9 cellular contexts compared by ENCODE assay signal in the genomic region with DNA sequence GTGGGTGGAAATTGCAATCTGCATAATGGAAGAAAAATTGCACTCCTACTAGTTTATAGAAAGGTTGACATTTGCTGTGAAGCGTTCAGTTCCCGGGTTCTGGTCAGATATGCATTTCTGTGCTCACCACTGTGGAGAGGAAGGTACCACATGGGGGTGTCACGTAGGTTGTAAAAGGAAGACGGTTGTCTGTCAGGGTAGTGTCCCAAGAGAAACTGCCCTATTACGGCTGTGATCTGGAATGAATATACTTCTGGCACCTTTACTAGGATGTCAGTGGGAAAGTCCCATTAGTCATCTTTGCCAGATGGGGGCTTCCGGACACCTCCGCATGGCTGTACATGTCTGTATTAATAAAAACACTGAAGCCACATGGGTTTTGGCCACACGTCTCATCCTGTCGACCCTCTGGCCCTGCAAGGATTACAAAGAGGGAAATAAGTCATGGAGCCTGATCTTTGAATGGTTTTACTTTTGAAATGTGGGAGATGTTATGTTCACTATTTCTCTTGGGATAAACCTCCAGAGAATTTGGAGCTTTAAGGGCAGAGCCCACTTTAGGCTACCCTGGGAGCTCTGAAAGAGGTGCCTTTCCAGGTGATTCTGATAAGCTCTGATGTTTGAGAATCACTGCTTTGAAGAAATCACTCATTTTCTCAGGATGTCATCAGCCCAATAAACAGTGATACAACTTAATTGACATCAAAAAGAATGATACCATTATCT.
DNase-seq lines count a peak whose midpoint lies in the region; ATAC-seq and TF ChIP-seq lines count a peak whose summit lies in the region.
"Had no signal": no experiment of that assay in that cellular context is flagged by ENCODE, and none has a peak within 500 bp of the region (broad histone marks: within the 10 kb centered on the region; RNA-seq: fewer than 3 reads in every experiment).

No MANE protein-coding gene starts in this region.

- no peak for TF ChIP-seq EP300 in transverse colon (IDR thresholded peaks at IDR 0.05; ENCODE audit: low read depth)

- H3K27me3 ChIP-seq in transverse colon: no peaks in the 10 kb centered on the region

- CTCF ChIA-PET in activated CD8-positive, alpha-beta memory T cell treated with anti-CD3 and anti-CD28 coated beads, Interleukin-2, amount 10 ng/mL, durations not matched to agents 7 days and 5 days (lab: Charles Lee): interaction anchor here (1.0 to 2.0 kb wide), 4 partner anchors 9 to 134 kb away, joined by 3 to 10 read pairs (median 4); partner anchors contain the start of gene AKAP11

- H3K9me3 Mint-ChIP-seq in activated CD8-positive, alpha-beta memory T cell treated with anti-CD3 and anti-CD28 coated beads, Interleukin-2, amount 10 ng/mL, durations not matched to agents 7 days and 5 days (ENCODE audit: low read depth): no peaks in the 10 kb centered on the region
- no peaks in the 10 kb centered on the region for H3K9me3 Mint-ChIP-seq in natural killer cell treated with Interleukin-12 subunit alpha and Interleukin-12 subunit beta and Interleukin-15 and Interleukin-18, amount 100 ng/mL, for 72 hours

- H3K36me3 ChIP-seq in transverse colon: no peaks in the 10 kb centered on the region

- WGBS in transverse colon (ENCODE audit: low coverage in 1 of 2), 2 donors: 54 to 62% methylated on average over 7 to 9 of the region's 9 CpGs

- no peak overlapping the region for H3K27ac ChIP-seq in transverse colon

- H3K4me3 Mint-ChIP-seq in activated CD8-positive, alpha-beta memory T cell treated with anti-CD3 and anti-CD28 coated beads, Interleukin-2, amount 10 ng/mL, durations not matched to agents 7 days and 5 days: peak overlapping the region; percentile 52
- H3K4me3 Mint-ChIP-seq in natural killer cell treated with Interleukin-12 subunit alpha and Interleukin-12 subunit beta and Interleukin-15 and Interleukin-18, amount 100 ng/mL, for 72 hours: peak overlapping the region; percentile 72

- ATAC-seq in GM19035 (IDR thresholded peaks at IDR 0.05; ENCODE audit: unreplicated experiment) (peak; percentile 65), HG03060 (IDR thresholded peaks at IDR 0.05; ENCODE audit: low read depth, unreplicated experiment) (peak; percentile 64)
- ATAC-seq in activated CD8-positive, alpha-beta memory T cell treated with anti-CD3 and anti-CD28 coated beads, Interleukin-2, amount 10 ng/mL, durations not matched to agents 7 days and 5 days: peak; percentile 80
- ATAC-seq in natural killer cell treated with Interleukin-12 subunit alpha and Interleukin-12 subunit beta and Interleukin-15 and Interleukin-18, amount 100 ng/mL, for 72 hours: peak; percentile 90 to 91
- ATAC-seq: Panc1 had no signal

- peak overlapping the region; percentile 89 for H3K27ac Mint-ChIP-seq in activated CD8-positive, alpha-beta memory T cell treated with anti-CD3 and anti-CD28 coated beads, Interleukin-2, amount 10 ng/mL, durations not matched to agents 7 days and 5 days
- peak overlapping the region; percentile 83 to 90 for H3K27ac Mint-ChIP-seq in natural killer cell treated with Interleukin-12 subunit alpha and Interleukin-12 subunit beta and Interleukin-15 and Interleukin-18, amount 100 ng/mL, for 72 hours

- no peak for TF ChIP-seq CTCF in transverse colon (IDR thresholded peaks at IDR 0.05)

- in situ Hi-C loops in transverse colon (cut with MboI; ENCODE audit: low pct_ligation_motif_present in 1 of 4, low pct_unique_long_range_greater_than_20kb in 1 of 4, low sequenced_read_pairs in 3 of 4): no loop called here

- H3K4me3 ChIP-seq in transverse colon: no peak overlapping the region

- no peaks in the 10 kb centered on the region for H3K4me1 ChIP-seq in transverse colon

- TF ChIP-seq POLR2A in transverse colon (IDR thresholded peaks at IDR 0.05): no peak

- peak; percentile 85 for DNase-seq in activated CD8-positive, alpha-beta memory T cell treated with anti-CD3 and anti-CD28 coated beads, Interleukin-2, amount 10 ng/mL, durations not matched to agents 7 days and 5 days
- peak; percentile 75 for DNase-seq in natural killer cell treated with Interleukin-12 subunit alpha and Interleukin-12 subunit beta and Interleukin-15 and Interleukin-18, amount 100 ng/mL, for 72 hours (ENCODE audit: low spot score)
- DNase-seq in GM19240 (ENCODE audit: insufficient read length, low spot score) (no peak), Kasumi-1 (lab: John Stamatoyannopoulos, UW) (no peak), NCI-H510A treated with DMSO at 0.1 percent for 48 hours (lab: John Stamatoyannopoulos, UW) (no peak), transverse colon (no peak)

- H3K27me3 Mint-ChIP-seq in activated CD8-positive, alpha-beta memory T cell treated with anti-CD3 and anti-CD28 coated beads, Interleukin-2, amount 10 ng/mL, durations not matched to agents 7 days and 5 days: no peaks in the 10 kb centered on the region
- peaks cover 0 to 3% of the 10 kb centered on the region in 2 donors for H3K27me3 Mint-ChIP-seq in natural killer cell treated with Interleukin-12 subunit alpha and Interleukin-12 subunit beta and Interleukin-15 and Interleukin-18, amount 100 ng/mL, for 72 hours

- intact Hi-C loops in transverse colon (cut with DNase I; ENCODE audit: low total_unique reads): no loop called here

- peaks cover 41% of the 10 kb centered on the region for H3K4me1 Mint-ChIP-seq in activated CD8-positive, alpha-beta memory T cell treated with anti-CD3 and anti-CD28 coated beads, Interleukin-2, amount 10 ng/mL, durations not matched to agents 7 days and 5 days
- H3K4me1 Mint-ChIP-seq in natural killer cell treated with Interleukin-12 subunit alpha and Interleukin-12 subunit beta and Interleukin-15 and Interleukin-18, amount 100 ng/mL, for 72 hours (ENCODE audit: low read depth in 2 of 2): peaks cover 14 to 17% of the 10 kb centered on the region in 2 donors

- peaks cover 1% of the 10 kb centered on the region for H3K36me3 Mint-ChIP-seq in activated CD8-positive, alpha-beta memory T cell treated with anti-CD3 and anti-CD28 coated beads, Interleukin-2, amount 10 ng/mL, durations not matched to agents 7 days and 5 days
- H3K36me3 Mint-ChIP-seq in natural killer cell treated with Interleukin-12 subunit alpha and Interleukin-12 subunit beta and Interleukin-15 and Interleukin-18, amount 100 ng/mL, for 72 hours: no peaks in the 10 kb centered on the region

- H3K9me3 ChIP-seq in transverse colon: no peaks in the 10 kb centered on the region

Comparison
In these comparisons a context has a peak if more than half of its experiments do, and no peak if none do; other contexts are left out.
1. DNase-seq: peak in activated CD8-positive, alpha-beta memory T cell treated with anti-CD3 and anti-CD28 coated beads, Interleukin-2, amount 10 ng/mL, durations not matched to agents 7 days and 5 days (single experiment) and natural killer cell treated with Interleukin-12 subunit alpha and Interleukin-12 subunit beta and Interleukin-15 and Interleukin-18, amount 100 ng/mL, for 72 hours (single experiment); none in GM19240 (single experiment), Kasumi-1 (0 of 2), NCI-H510A treated with DMSO at 0.1 percent for 48 hours (single experiment) and transverse colon (single experiment).
2. Peak in every context shown above with its lines, with median percentiles within 50 percentile points of each other: ATAC-seq.